Comparison of ENCODE assay signal across 8 cellular contexts in the genomic region with DNA sequence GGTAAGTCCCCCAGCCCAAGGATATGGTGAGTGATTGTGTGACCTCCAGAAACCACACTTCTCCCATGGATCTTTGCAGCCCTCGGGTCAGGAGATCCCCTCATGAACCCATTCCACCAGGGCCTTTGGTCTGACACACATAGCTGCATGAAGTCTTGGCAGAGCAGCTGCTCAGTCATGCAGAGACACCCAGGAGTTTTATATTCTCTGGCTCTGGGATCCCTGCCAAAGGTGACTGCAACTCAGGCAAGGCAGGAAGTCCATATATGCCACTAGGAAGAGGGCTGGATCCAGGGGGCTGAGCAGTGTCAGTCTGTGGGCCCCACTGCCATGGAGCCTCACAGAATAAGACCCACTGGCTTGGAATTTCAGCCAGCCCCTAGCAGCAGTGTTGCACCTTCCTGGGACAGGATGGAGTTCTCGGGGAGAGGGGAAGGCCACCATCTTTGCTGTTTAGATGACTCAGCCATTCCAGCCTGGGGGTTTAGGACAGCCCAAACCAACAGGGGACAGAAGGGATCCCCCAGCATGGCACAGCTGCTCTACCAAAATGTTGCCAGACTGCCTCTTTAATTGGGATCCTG.
DNase-seq lines count a peak whose midpoint lies in the region; ATAC-seq and TF ChIP-seq lines count a peak whose summit lies in the region.
"Had no signal": no experiment of that assay in that cellular context is flagged by ENCODE, and none has a peak within 500 bp of the region (broad histone marks: within the 10 kb centered on the region; RNA-seq: fewer than 3 reads in every experiment).

No MANE protein-coding gene starts in this region.

- DNase-seq in H4 (ENCODE audit: low spot score) (peak; percentile 93), NCI-H345 (lab: John Stamatoyannopoulos, UW) (peak; percentile 79), epithelial cell of esophagus (ENCODE audit: low read depth) (peak; percentile 32), thyroid gland (peak; percentile 95 to 97)
- DNase-seq in central memory CD4-positive, alpha-beta T cell = no peak
- DNase-seq: stimulated activated CD4-positive, alpha-beta T cell treated with anti-CD3 and anti-CD28 coated beads, Interleukin-2, amount 100 ng/mL, for 48 hours had no signal

- intact Hi-C loops in thyroid gland (cut with DNase I) = no loop called here

- no peak for TF ChIP-seq CTCF in epithelial cell of esophagus (IDR thresholded peaks at IDR 0.05; ENCODE audit: insufficient read depth, low read depth, low read length, missing control alignments)
- no peak for TF ChIP-seq CTCF in thyroid gland (IDR thresholded peaks at IDR 0.05)

- H3K27ac ChIP-seq in thyroid gland = peak overlapping the region; percentile 65 to 79 (median 73)

- ATAC-seq in GM21526 (IDR thresholded peaks at IDR 0.05; ENCODE audit: low FRiP score, unreplicated experiment) = no peak
- ATAC-seq in GM19035 (IDR thresholded peaks at IDR 0.05; ENCODE audit: unreplicated experiment) = no peak

- H3K4me1 ChIP-seq in thyroid gland = peaks cover 40 to 43% of the 10 kb centered on the region in 2 donors

- H3K27me3 ChIP-seq in thyroid gland = no peaks in the 10 kb centered on the region

- TF ChIP-seq POLR2A in thyroid gland (IDR thresholded peaks at IDR 0.05) = no peak

- 36 to 52% methylated on average over 2 of the region's 2 CpGs for WGBS in thyroid gland, 2 donors

- H3K36me3 ChIP-seq in thyroid gland = no peaks in the 10 kb centered on the region

- no peak overlapping the region for H3K4me3 ChIP-seq in epithelial cell of esophagus (ENCODE audit: low read length)
- no peak overlapping the region for H3K4me3 ChIP-seq in thyroid gland (replicated peaks in 1 of 3)

- no peaks in the 10 kb centered on the region for H3K9me3 ChIP-seq in thyroid gland
